ENCODE assay signal across 1 cellular context in the genomic region with DNA sequence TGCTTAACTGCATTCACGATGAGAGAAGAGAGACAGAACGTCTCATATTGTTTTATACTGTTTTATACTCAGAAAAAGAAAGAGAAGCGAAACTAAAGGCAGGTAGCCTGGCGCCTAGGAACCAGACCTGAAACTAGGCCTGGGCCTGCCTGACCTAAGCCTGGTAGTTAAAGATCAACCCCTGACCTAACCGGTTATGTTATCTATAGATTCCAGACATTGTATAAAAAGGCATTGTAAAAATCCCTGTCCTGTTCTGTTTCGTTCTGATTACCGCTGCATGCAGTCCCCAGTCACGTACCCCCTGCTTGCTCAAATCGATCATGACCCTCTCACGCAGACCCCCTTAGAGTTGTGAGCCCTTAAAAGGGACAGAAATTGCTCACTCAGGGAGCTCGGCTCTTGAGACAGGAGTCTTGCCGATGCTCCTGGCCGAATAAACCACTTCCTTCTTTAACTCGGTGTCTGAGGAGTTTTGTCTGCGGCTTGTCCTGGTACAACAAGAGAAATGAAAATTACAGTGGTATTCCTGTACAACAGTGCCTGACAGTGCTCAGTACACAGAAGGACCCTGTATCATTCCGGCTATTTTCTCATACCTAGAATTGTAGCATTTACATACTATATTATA.
TF ChIP-seq lines count a peak whose summit lies in the region.

No MANE protein-coding gene starts in this region.

TF ChIP-seq in K562, 482 proteins besides CTCF, POLR2A, EP300 and RAD21:
- TF ChIP-seq, protein P1, sequence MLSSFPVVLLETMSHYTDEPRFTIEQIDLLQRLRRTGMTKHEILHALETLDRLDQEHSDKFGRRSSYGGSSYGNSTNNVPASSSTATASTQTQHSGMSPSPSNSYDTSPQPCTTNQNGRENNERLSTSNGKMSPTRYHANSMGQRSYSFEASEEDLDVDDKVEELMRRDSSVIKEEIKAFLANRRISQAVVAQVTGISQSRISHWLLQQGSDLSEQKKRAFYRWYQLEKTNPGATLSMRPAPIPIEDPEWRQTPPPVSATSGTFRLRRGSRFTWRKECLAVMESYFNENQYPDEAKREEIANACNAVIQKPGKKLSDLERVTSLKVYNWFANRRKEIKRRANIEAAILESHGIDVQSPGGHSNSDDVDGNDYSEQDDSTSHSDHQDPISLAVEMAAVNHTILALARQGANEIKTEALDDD (IDR thresholded peaks at IDR 0.05), result peak; percentile 35; the same call in 1 of the 2 replicates
- TF ChIP-seq TAL1 (IDR thresholded peaks at IDR 0.05), result peak; percentile 18; the same call in 1 of the 2 replicates
